16 cellular contexts compared by ENCODE assay signal in genomic region chr1:39877980-39878956, GRCh38. TPM values are rescaled to one million over a fixed set of nuclear protein-coding genes. Genes with fewer than 3 reads are reported as not detected.
A peak's percentile ranks its signal among the peaks of the same experiment; 100 is the strongest.
DNase-seq lines count a peak whose midpoint lies in the region; ATAC-seq, FAIRE-seq and TF ChIP-seq lines count a peak whose summit lies in the region.
"Had no signal": no experiment of that assay in that cellular context is flagged by ENCODE, and none has a peak within 500 bp of the region (broad histone marks: within the 10 kb centered on the region; RNA-seq: fewer than 3 reads in every experiment).

No MANE protein-coding gene starts in this region.

- POLR2A ChIA-PET in CD4-positive, alpha-beta memory T cell (lab: Charles Lee; ENCODE audit: partially characterized antibody), result no interaction called here

- H3K27me3 Mint-ChIP-seq in activated T-cell treated with anti-CD3 and anti-CD28 coated beads, Interleukin-2, amount 50 U/mL, for 72 hours (ENCODE audit: low read depth), result no peaks in the 10 kb centered on the region
- H3K27me3 Mint-ChIP-seq in astrocyte (ENCODE audit: low read depth, unreplicated experiment), result no peaks in the 10 kb centered on the region
- H3K27me3 Mint-ChIP-seq in type B pancreatic cell, result no peaks in the 10 kb centered on the region
- no peaks in the 10 kb centered on the region for H3K27me3 Mint-ChIP-seq in CD4-positive, alpha-beta memory T cell
- H3K27me3 Mint-ChIP-seq: activated naive CD8-positive, alpha-beta T cell treated with anti-CD3 and anti-CD28 coated beads for 36 hours had no signal

- peaks cover 100% of the 10 kb centered on the region for H3K79me2 ChIP-seq in astrocyte (ENCODE audit: insufficient read depth, low read length)

- H3K27me3 ChIP-seq in astrocyte (ENCODE audit: insufficient read depth, low read length), result no peaks in the 10 kb centered on the region
- no peaks in the 10 kb centered on the region for H3K27me3 ChIP-seq in iPS-20b (ENCODE audit: insufficient read depth, low read length)
- H3K27me3 ChIP-seq in CD4-positive, alpha-beta memory T cell (ENCODE audit: insufficient read depth, low read length), result no peaks in the 10 kb centered on the region

- H3K9ac ChIP-seq in astrocyte (ENCODE audit: low read length) (no peak overlapping the region), iPS-20b (ENCODE audit: low read depth, low read length) (no peak overlapping the region)

- no peak for DNase-seq in activated T-cell treated with anti-CD3 and anti-CD28 coated beads, Interleukin-2, amount 50 U/mL, for 72 hours
- no peak for DNase-seq in activated T-cell treated with anti-CD3 and anti-CD28 coated beads for 4 hours
- no peak for DNase-seq in astrocyte (ENCODE audit: low read depth)
- DNase-seq in type B pancreatic cell (ENCODE audit: extremely low spot score, unreplicated experiment), result no peak
- DNase-seq in CD4-positive, alpha-beta memory T cell, result no peak
- DNase-seq in HCEC 1CT, result no peak
- DNase-seq in DMS79 (lab: John Stamatoyannopoulos, UW), result no peak
- DNase-seq: activated naive CD8-positive, alpha-beta T cell treated with anti-CD3 and anti-CD28 coated beads for 36 hours; glutamatergic neuron; IMR-90; kidney glomerular epithelial cell; NCI-H2227 treated with DMSO at 0.1 percent for 48 hours; retina; stimulated activated CD4-positive, alpha-beta T cell treated with anti-CD3 and anti-CD28 coated beads, Interleukin-2, amount 100 ng/mL, for 24 hours had no signal

- FAIRE-seq in astrocyte (lab: Jason Lieb, UNC), result no peak
- FAIRE-seq: A204.1 had no signal

- no peaks in the 10 kb centered on the region for H3K36me3 ChIP-seq in astrocyte (ENCODE audit: insufficient read depth, low read length)
- H3K36me3 ChIP-seq in iPS-20b (ENCODE audit: insufficient read depth, low read depth, low read length), result peaks cover 12% of the 10 kb centered on the region
- H3K36me3 ChIP-seq in CD4-positive, alpha-beta memory T cell (ENCODE audit: insufficient read depth, low read length), result peaks cover 5% of the 10 kb centered on the region

- H3K9me3 ChIP-seq in astrocyte (ENCODE audit: insufficient read depth, low read depth, low read length), result no peaks in the 10 kb centered on the region
- H3K9me3 ChIP-seq in iPS-20b (ENCODE audit: insufficient read depth, low read depth, low read length), result no peaks in the 10 kb centered on the region
- H3K9me3 ChIP-seq in CD4-positive, alpha-beta memory T cell (ENCODE audit: control insufficient read depth in 1 of 2, low read length in 2 of 2), result no peaks in the 10 kb centered on the region

- intact Hi-C loops in CD4-positive, alpha-beta memory T cell (cut with micrococcal nuclease), result no loop called here

- H3K4me3 ChIP-seq in astrocyte (ENCODE audit: insufficient read depth, low read depth, low read length) (no peak overlapping the region), iPS-20b (ENCODE audit: low read length) (peak overlapping the region; percentile 14; the same call in 1 of the 2 replicates)
- no peak overlapping the region for H3K4me3 ChIP-seq in CD4-positive, alpha-beta memory T cell (ENCODE audit: low read length in 2 of 2)

- CTCF ChIA-PET in CD4-positive, alpha-beta memory T cell (lab: Charles Lee; ENCODE audit: partially characterized antibody), result no interaction called here

- peaks cover 42% of the 10 kb centered on the region for H3K4me1 Mint-ChIP-seq in activated T-cell treated with anti-CD3 and anti-CD28 coated beads, Interleukin-2, amount 50 U/mL, for 72 hours (ENCODE audit: low read depth)
- H3K4me1 Mint-ChIP-seq in astrocyte (ENCODE audit: low read depth, unreplicated experiment) (peaks cover 22% of the 10 kb centered on the region), type B pancreatic cell (ENCODE audit: unreplicated experiment) (peaks cover 52% of the 10 kb centered on the region)
- H3K4me1 Mint-ChIP-seq in CD4-positive, alpha-beta memory T cell, result peaks cover 32 to 62% (median 53%) of the 10 kb centered on the region in 4 donors

- H3K36me3 Mint-ChIP-seq in activated T-cell treated with anti-CD3 and anti-CD28 coated beads, Interleukin-2, amount 50 U/mL, for 72 hours (ENCODE audit: insufficient read depth in 2 of 2), result peaks cover 0 to 5% of the 10 kb centered on the region in 2 donors
- peaks cover 8% of the 10 kb centered on the region for H3K36me3 Mint-ChIP-seq in astrocyte (ENCODE audit: low read depth, unreplicated experiment)
- H3K36me3 Mint-ChIP-seq in type B pancreatic cell, result peaks cover 35% of the 10 kb centered on the region
- H3K36me3 Mint-ChIP-seq in CD4-positive, alpha-beta memory T cell, result peaks cover 7 to 16% of the 10 kb centered on the region in 2 donors

- no peak for TF ChIP-seq CTCF in astrocyte (IDR thresholded peaks at IDR 0.05; ENCODE audit: insufficient read depth, low read depth, low read length)
- TF ChIP-seq CTCF in type B pancreatic cell (conservative IDR thresholded peaks at IDR 0.05), result no peak

- ATAC-seq in activated T-cell treated with anti-CD3 and anti-CD28 coated beads, Interleukin-2, amount 50 U/mL, for 72 hours (replicated peaks in 1 of 2), result no peak

- H3K4me2 ChIP-seq in astrocyte (ENCODE audit: low read length), result no peak overlapping the region

- H2AFZ ChIP-seq in astrocyte (ENCODE audit: low read depth, low read length), result no peak overlapping the region

- H4K20me1 ChIP-seq in astrocyte (ENCODE audit: insufficient read depth, low read length), result peaks cover 60% of the 10 kb centered on the region

- no peak overlapping the region for H3K27ac ChIP-seq in astrocyte (ENCODE audit: low read depth, low read length)
- H3K27ac ChIP-seq in iPS-20b (ENCODE audit: low read length), result no peak overlapping the region
- H3K27ac ChIP-seq in CD4-positive, alpha-beta memory T cell (ENCODE audit: low read depth, low read length), result no peak overlapping the region

- no peaks in the 10 kb centered on the region for H3K9me3 Mint-ChIP-seq in activated T-cell treated with anti-CD3 and anti-CD28 coated beads, Interleukin-2, amount 50 U/mL, for 72 hours
- H3K9me3 Mint-ChIP-seq in astrocyte (ENCODE audit: unreplicated experiment), result no peaks in the 10 kb centered on the region
- no peaks in the 10 kb centered on the region for H3K9me3 Mint-ChIP-seq in type B pancreatic cell
- no peaks in the 10 kb centered on the region for H3K9me3 Mint-ChIP-seq in CD4-positive, alpha-beta memory T cell
- H3K9me3 Mint-ChIP-seq: activated naive CD8-positive, alpha-beta T cell treated with anti-CD3 and anti-CD28 coated beads for 36 hours had no signal

- peaks cover 7% of the 10 kb centered on the region for H3K4me1 ChIP-seq in astrocyte (ENCODE audit: insufficient read depth, low read length)
- peaks cover 22% of the 10 kb centered on the region for H3K4me1 ChIP-seq in iPS-20b (ENCODE audit: insufficient read depth, low read length)
- peaks cover 25% of the 10 kb centered on the region for H3K4me1 ChIP-seq in CD4-positive, alpha-beta memory T cell (ENCODE audit: insufficient read depth, low read length)

- H3K4me3 Mint-ChIP-seq in activated T-cell treated with anti-CD3 and anti-CD28 coated beads, Interleukin-2, amount 50 U/mL, for 72 hours, result no peak overlapping the region
- H3K4me3 Mint-ChIP-seq in astrocyte (ENCODE audit: unreplicated experiment) (no peak overlapping the region), type B pancreatic cell (peak overlapping the region; percentile 38)
- H3K4me3 Mint-ChIP-seq in CD4-positive, alpha-beta memory T cell, result peak overlapping the region in 1 of 8 donors; percentile 41
- H3K4me3 Mint-ChIP-seq: activated naive CD8-positive, alpha-beta T cell treated with anti-CD3 and anti-CD28 coated beads for 36 hours had no signal

- H3K27ac Mint-ChIP-seq in activated T-cell treated with anti-CD3 and anti-CD28 coated beads, Interleukin-2, amount 50 U/mL, for 72 hours, result peak overlapping the region; percentile 19
- H3K27ac Mint-ChIP-seq in astrocyte (ENCODE audit: unreplicated experiment), result peak overlapping the region; percentile 72
- no peak overlapping the region for H3K27ac Mint-ChIP-seq in type B pancreatic cell
- H3K27ac Mint-ChIP-seq in CD4-positive, alpha-beta memory T cell, result peak overlapping the region in 1 of 7 donors; percentile 70
- H3K27ac Mint-ChIP-seq: activated naive CD8-positive, alpha-beta T cell treated with anti-CD3 and anti-CD28 coated beads for 36 hours had no signal

RNA-seq across cellular contexts. Expression of gene TRIT1, which starts 5.0 kb away (rescaled TPM):
- total RNA-seq in activated T-cell treated with anti-CD3 and anti-CD28 coated beads, Interleukin-2, amount 50 U/mL, for 72 hours, result 10 to 100 TPM; 20.5 to 22.6 TPM
- 19.2 and 21.9 TPM in 2 replicates for total RNA-seq in astrocyte
- 23.9 and 29.6 TPM in 2 replicates for total RNA-seq in type B pancreatic cell (ENCODE audit: low replicate concordance)
- 10 to 100 TPM; 15.8 to 20.8 TPM for total RNA-seq in CD4-positive, alpha-beta memory T cell
- 10 to 100 TPM in 1 of 2 donors, 1 to 10 TPM in 1; 5.7 to 10.3 TPM for polyA plus RNA-seq in CD4-positive, alpha-beta memory T cell

RNA-seq across cellular contexts. Expression of gene MYCL, which starts 23.4 kb away (rescaled TPM):
- under 1 TPM; 0.30 to 0.70 TPM for total RNA-seq in activated T-cell treated with anti-CD3 and anti-CD28 coated beads, Interleukin-2, amount 50 U/mL, for 72 hours
- total RNA-seq in astrocyte (3.3 and 3.8 TPM in 2 replicates), type B pancreatic cell (ENCODE audit: low replicate concordance) (19.5 and 36.5 TPM in 2 replicates)
- under 1 TPM; 0.19 to 0.20 TPM for total RNA-seq in CD4-positive, alpha-beta memory T cell
- not detected for polyA plus RNA-seq in CD4-positive, alpha-beta memory T cell
